In genomic region chr15:52434885-52435284, GRCh38 we compare ENCODE assay signal across 25 cellular contexts.
"Had no signal": no experiment of that assay in that cellular context is flagged by ENCODE, and none has a peak within 500 bp of the region (broad histone marks: within the 10 kb centered on the region; RNA-seq: fewer than 3 reads in every experiment).

No MANE protein-coding gene starts in this region.

- H3K4me3 ChIP-seq: body of pancreas, esophagus squamous epithelium had no signal

- H3K27ac Mint-ChIP-seq: activated CD8-positive, alpha-beta T cell treated with anti-CD3 and anti-CD28 coated beads for 36 hours; activated naive CD8-positive, alpha-beta T cell; activated T-helper 17 cell treated with anti-CD3 and anti-CD28 coated beads, Interleukin-2, amount 50 U/mL, for 72 hours; WTC11 had no signal

- H3K4me3 Mint-ChIP-seq: activated CD8-positive, alpha-beta T cell treated with anti-CD3 and anti-CD28 coated beads for 36 hours; activated naive CD8-positive, alpha-beta T cell; activated T-cell treated with anti-CD3 and anti-CD28 coated beads, Interleukin-2, amount 50 U/mL, for 4 hours; activated T-helper 17 cell treated with anti-CD3 and anti-CD28 coated beads, Interleukin-2, amount 50 U/mL, for 72 hours; WTC11 had no signal

- H3K27ac ChIP-seq: body of pancreas, epithelial cell of prostate, esophagus squamous epithelium, VCaP had no signal

- ATAC-seq: activated CD8-positive, alpha-beta T cell treated with anti-CD3 and anti-CD28 coated beads for 36 hours; activated T-cell treated with anti-CD3 and anti-CD28 coated beads, Interleukin-2, amount 50 U/mL, for 4 hours; activated T-helper 17 cell treated with anti-CD3 and anti-CD28 coated beads, Interleukin-2, amount 50 U/mL, for 72 hours; body of pancreas; WTC11 had no signal

- H3K27me3 ChIP-seq: body of pancreas, esophagus squamous epithelium had no signal

- H3K36me3 ChIP-seq: esophagus squamous epithelium had no signal

- H3K4me1 ChIP-seq: body of pancreas had no signal

- H3K9me3 ChIP-seq: body of pancreas, esophagus squamous epithelium had no signal

- H3K27me3 Mint-ChIP-seq: activated CD8-positive, alpha-beta T cell treated with anti-CD3 and anti-CD28 coated beads for 36 hours; activated naive CD8-positive, alpha-beta T cell; activated T-helper 17 cell treated with anti-CD3 and anti-CD28 coated beads, Interleukin-2, amount 50 U/mL, for 72 hours had no signal

- H3K9me3 Mint-ChIP-seq: activated CD8-positive, alpha-beta T cell treated with anti-CD3 and anti-CD28 coated beads for 36 hours; activated T-cell treated with anti-CD3 and anti-CD28 coated beads, Interleukin-2, amount 50 U/mL, for 4 hours; activated T-helper 17 cell treated with anti-CD3 and anti-CD28 coated beads, Interleukin-2, amount 50 U/mL, for 72 hours had no signal

- DNase-seq: activated CD4-positive, alpha-beta T cell treated with anti-CD3 and anti-CD28 coated beads for 48 hours; activated CD4-positive, alpha-beta T cell treated with anti-CD3 and anti-CD28 coated beads, Interleukin-2, amount 50 U/mL, for 1 hour; activated CD4-positive, alpha-beta T cell treated with anti-CD3 and anti-CD28 coated beads, Interleukin-2, amount 50 U/mL, for 48 hours; activated CD8-positive, alpha-beta memory T cell treated with anti-CD3 and anti-CD28 coated beads for 24 hours; activated CD8-positive, alpha-beta T cell treated with anti-CD3 and anti-CD28 coated beads for 36 hours; activated effector memory CD4-positive, alpha-beta T cell treated with Interleukin-2 at 50 U/mL for 16 hours; activated gamma-delta T cell treated with Interleukin-2 at 50 U/mL for 16 hours; activated naive CD4-positive, alpha-beta T cell treated with anti-CD3 and anti-CD28 coated beads, Interleukin-2, amount 50 U/mL, for 16 hours; activated naive CD4-positive, alpha-beta T cell treated with Interleukin-2 at 50 U/mL for 16 hours; activated T-cell treated with anti-CD3 and anti-CD28 coated beads, Interleukin-2, amount 50 U/mL, for 4 hours; amygdala; aorta; body of pancreas; caudate nucleus; cortex of kidney; dermis blood vessel endothelial cell; effector CD8-positive, alpha-beta T cell; esophagus squamous epithelium; foreskin melanocyte; T-helper 2 cell had no signal
